In genomic region chr22:15565063-15565462, GRCh38 we compare ENCODE assay signal across 5 cellular contexts. TPM values are rescaled to one million over a fixed set of nuclear protein-coding genes. Genes with fewer than 3 reads are reported as not detected.
"Had no signal": no experiment of that assay in that cellular context is flagged by ENCODE, and none has a peak within 500 bp of the region (broad histone marks: within the 10 kb centered on the region; RNA-seq: fewer than 3 reads in every experiment).

No MANE protein-coding gene starts in this region.

RNA-seq across cellular contexts. Expression of gene OR11H1, which starts 37.1 kb away (rescaled TPM):
- total RNA-seq: HepG2, HT-29, HT1080, IMR-90, K562 had no signal
